Comparison of ENCODE assay signal across 8 cellular contexts in genomic region chr1:119286587-119287181, GRCh38.
DNase-seq lines count a peak whose midpoint lies in the region; ATAC-seq and TF ChIP-seq lines count a peak whose summit lies in the region.

No MANE protein-coding gene starts in this region.

- H3K27ac Mint-ChIP-seq in activated T-helper 1 cell treated with anti-CD3 and anti-CD28 coated beads, Interleukin-12 subunit alpha, Interleukin-12 subunit beta, Interleukin-2, Interleukin-4 antibody, amounts not matched to agents 30 ng/mL and 10 ng/mL and 1 ng/mL, durations not matched to agents 14 hours and 24 hours and 36 hours = no peak overlapping the region

- no peak overlapping the region for H3K27ac ChIP-seq in smooth muscle cell (ENCODE audit: low read depth)

- no peaks in the 10 kb centered on the region for H4K20me1 ChIP-seq in smooth muscle cell (ENCODE audit: low read depth)

- no peak overlapping the region for H3K9ac ChIP-seq in smooth muscle cell (ENCODE audit: low read depth)

- H2AFZ ChIP-seq in smooth muscle cell (ENCODE audit: low read depth) = no peak overlapping the region

- H3K36me3 ChIP-seq in smooth muscle cell (ENCODE audit: low read depth) = no peaks in the 10 kb centered on the region

- WGBS in smooth muscle cell (ENCODE audit: low lambda C conversion rate) = 51% methylated on average over 8 of the region's 8 CpGs

- H3K27me3 Mint-ChIP-seq in activated T-helper 1 cell treated with anti-CD3 and anti-CD28 coated beads, Interleukin-12 subunit alpha, Interleukin-12 subunit beta, Interleukin-2, Interleukin-4 antibody, amounts not matched to agents 30 ng/mL and 10 ng/mL and 1 ng/mL, durations not matched to agents 14 hours and 24 hours and 36 hours (ENCODE audit: insufficient read depth) = peaks cover 15% of the 10 kb centered on the region

- H3K9me3 ChIP-seq in smooth muscle cell (replicated peaks; ENCODE audit: low read depth) = no peaks in the 10 kb centered on the region

- no peaks in the 10 kb centered on the region for H3K4me1 Mint-ChIP-seq in activated T-helper 1 cell treated with anti-CD3 and anti-CD28 coated beads, Interleukin-12 subunit alpha, Interleukin-12 subunit beta, Interleukin-2, Interleukin-4 antibody, amounts not matched to agents 30 ng/mL and 10 ng/mL and 1 ng/mL, durations not matched to agents 14 hours and 24 hours and 36 hours (ENCODE audit: low read depth)

- H3K4me3 ChIP-seq in fibroblast of the aortic adventitia (ENCODE audit: low read depth, low read length) = no peak overlapping the region
- no peak overlapping the region for H3K4me3 ChIP-seq in smooth muscle cell

- ATAC-seq in GM21381 (IDR thresholded peaks at IDR 0.05; ENCODE audit: unreplicated experiment) = peak; percentile 83
- peak; percentile 98 for ATAC-seq in SK-N-SH treated with all-trans-retinoic acid at 6 μM for 48 hours

- H3K4me2 ChIP-seq in smooth muscle cell = no peak overlapping the region

- no peaks in the 10 kb centered on the region for H3K36me3 Mint-ChIP-seq in activated T-helper 1 cell treated with anti-CD3 and anti-CD28 coated beads, Interleukin-12 subunit alpha, Interleukin-12 subunit beta, Interleukin-2, Interleukin-4 antibody, amounts not matched to agents 30 ng/mL and 10 ng/mL and 1 ng/mL, durations not matched to agents 14 hours and 24 hours and 36 hours (ENCODE audit: low read depth)

- H3K27me3 ChIP-seq in smooth muscle cell (ENCODE audit: low read depth) = no peaks in the 10 kb centered on the region

- no peaks in the 10 kb centered on the region for H3K9me3 Mint-ChIP-seq in activated T-helper 1 cell treated with anti-CD3 and anti-CD28 coated beads, Interleukin-12 subunit alpha, Interleukin-12 subunit beta, Interleukin-2, Interleukin-4 antibody, amounts not matched to agents 30 ng/mL and 10 ng/mL and 1 ng/mL, durations not matched to agents 14 hours and 24 hours and 36 hours

- no peaks in the 10 kb centered on the region for H3K79me2 ChIP-seq in smooth muscle cell (ENCODE audit: low read depth)

- DNase-seq in NCI-H2196 (lab: John Stamatoyannopoulos, UW; ENCODE audit: unreplicated experiment) (peak; percentile 5), NCI-H2196 treated with DMSO at 0.1 percent for 48 hours (lab: John Stamatoyannopoulos, UW; ENCODE audit: unreplicated experiment) (no peak), LHCN-M2 (ENCODE audit: low read depth) (peak; percentile 47), fibroblast of the aortic adventitia (ENCODE audit: low read depth) (peak; percentile 31), smooth muscle cell (lab: John Stamatoyannopoulos, UW; ENCODE audit: unreplicated experiment) (no peak)
- no peak for DNase-seq in activated T-helper 1 cell treated with anti-CD3 and anti-CD28 coated beads, Interleukin-12 subunit alpha, Interleukin-12 subunit beta, Interleukin-2, Interleukin-4 antibody, amounts not matched to agents 30 ng/mL and 10 ng/mL and 1 ng/mL, durations not matched to agents 14 hours and 24 hours and 36 hours (ENCODE audit: low spot score)

- no peak overlapping the region for H3K4me3 Mint-ChIP-seq in activated T-helper 1 cell treated with anti-CD3 and anti-CD28 coated beads, Interleukin-12 subunit alpha, Interleukin-12 subunit beta, Interleukin-2, Interleukin-4 antibody, amounts not matched to agents 30 ng/mL and 10 ng/mL and 1 ng/mL, durations not matched to agents 14 hours and 24 hours and 36 hours

- TF ChIP-seq CTCF in fibroblast of the aortic adventitia (IDR thresholded peaks at IDR 0.05; ENCODE audit: insufficient read depth, low read length) (peak; percentile 38), smooth muscle cell (IDR thresholded peaks at IDR 0.05; ENCODE audit: borderline replicate concordance, insufficient read depth, poor library complexity, severe bottlenecking) (peak; percentile 58)

- H3K4me1 ChIP-seq in smooth muscle cell (ENCODE audit: low read depth) = peaks cover 12% of the 10 kb centered on the region

- intact Hi-C loops in activated T-helper 1 cell treated with anti-CD3 and anti-CD28 coated beads, Interleukin-12 subunit alpha, Interleukin-12 subunit beta, Interleukin-2, Interleukin-4 antibody, amounts not matched to agents 30 ng/mL and 10 ng/mL and 1 ng/mL, durations not matched to agents 14 hours and 24 hours and 36 hours (cut with micrococcal nuclease) = loop anchor here (1.0 to 10.0 kb wide), 2 partner anchors 81 to 388 kb away; no protein-coding TSS in a partner anchor

- no peaks in the 10 kb centered on the region for H3F3A ChIP-seq in smooth muscle cell (ENCODE audit: low read depth)

TF ChIP-seq in SK-N-SH treated with all-trans-retinoic acid at 6 μM for 48 hours, 23 proteins besides CTCF, POLR2A, EP300 and RAD21:
- no peak for TF ChIP-seq PPARA (CRISPR knock-in tag; IDR thresholded peaks at IDR 0.05; ENCODE audit: borderline replicate concordance)
- TF ChIP-seq CREB5 (CRISPR knock-in tag; IDR thresholded peaks at IDR 0.05; ENCODE audit: low read depth) = no peak
- TF ChIP-seq ESRRG (CRISPR knock-in tag; IDR thresholded peaks at IDR 0.05) = no peak
- TF ChIP-seq CSDC2 (CRISPR knock-in tag; IDR thresholded peaks at IDR 0.05) = no peak
- TF ChIP-seq RARB (CRISPR knock-in tag; IDR thresholded peaks at IDR 0.05) = no peak
- TF ChIP-seq ZNF565 (CRISPR knock-in tag; conservative IDR thresholded peaks at IDR 0.05; ENCODE audit: low read depth) = no peak
- no peak for TF ChIP-seq PATZ1 (CRISPR knock-in tag; IDR thresholded peaks at IDR 0.05; ENCODE audit: borderline replicate concordance)
- no peak for TF ChIP-seq GLIS3 (CRISPR knock-in tag; IDR thresholded peaks at IDR 0.05)
- no peak for TF ChIP-seq ZNF70 (CRISPR knock-in tag; IDR thresholded peaks at IDR 0.05)
- no peak for TF ChIP-seq SNAI2 (CRISPR knock-in tag; IDR thresholded peaks at IDR 0.05)
- no peak for TF ChIP-seq ISL1 (CRISPR knock-in tag; IDR thresholded peaks at IDR 0.05)
- no peak for TF ChIP-seq ZFP3 (CRISPR knock-in tag; IDR thresholded peaks at IDR 0.05)
- TF ChIP-seq BACH2 (CRISPR knock-in tag; IDR thresholded peaks at IDR 0.05; ENCODE audit: borderline replicate concordance) = no peak
- no peak for TF ChIP-seq ARNTL (CRISPR knock-in tag; IDR thresholded peaks at IDR 0.05; ENCODE audit: borderline replicate concordance, low read depth)
- no peak for TF ChIP-seq OSR1 (CRISPR knock-in tag; IDR thresholded peaks at IDR 0.05)

Comparison
In these comparisons a context has a peak if more than half of its experiments do, and no peak if none do; other contexts are left out.
1. DNase-seq: peak in NCI-H2196 (single experiment), LHCN-M2 (single experiment) and fibroblast of the aortic adventitia (single experiment); none in NCI-H2196 treated with DMSO at 0.1 percent for 48 hours (single experiment), smooth muscle cell (single experiment) and activated T-helper 1 cell treated with anti-CD3 and anti-CD28 coated beads, Interleukin-12 subunit alpha, Interleukin-12 subunit beta, Interleukin-2, Interleukin-4 antibody, amounts not matched to agents 30 ng/mL and 10 ng/mL and 1 ng/mL, durations not matched to agents 14 hours and 24 hours and 36 hours (single experiment).